Comparison of ENCODE assay signal across 8 cellular contexts in the genomic region with DNA sequence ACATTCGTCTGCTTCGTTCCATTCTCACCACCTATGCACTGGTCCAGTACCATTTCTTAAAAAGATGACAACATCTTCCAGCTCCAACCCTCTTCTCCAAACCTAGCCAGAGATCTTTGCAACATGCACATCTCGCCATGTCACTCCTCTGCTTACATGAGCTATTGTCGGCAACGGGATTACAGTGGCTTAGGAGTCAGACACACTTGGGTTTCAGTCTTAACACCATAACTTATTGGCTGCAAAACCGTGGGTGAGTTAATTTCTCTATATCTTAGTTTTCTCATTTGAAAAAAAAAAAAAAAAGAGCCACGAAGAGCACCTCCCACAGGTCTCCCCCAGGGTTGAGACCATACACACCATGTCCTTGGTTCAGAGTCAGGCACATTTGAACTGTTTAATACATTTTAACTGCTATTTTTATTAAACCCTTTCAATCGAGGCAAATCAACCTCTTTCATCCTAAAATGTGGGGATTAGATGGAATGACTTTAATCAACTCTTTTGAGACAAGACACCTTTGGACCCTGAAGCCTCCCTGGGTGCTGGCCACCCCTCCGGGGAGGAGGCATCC. TPM values are rescaled to one million over a fixed set of nuclear protein-coding genes. Genes with fewer than 3 reads are reported as not detected.
DNase-seq lines count a peak whose midpoint lies in the region; ATAC-seq and TF ChIP-seq lines count a peak whose summit lies in the region.

No MANE protein-coding gene starts in this region.

- TF ChIP-seq CTCF in WERI-Rb-1 (IDR thresholded peaks at IDR 0.05; ENCODE audit: low read depth, low read length): no peak

- no peak overlapping the region for H3K27ac Mint-ChIP-seq in stimulated activated memory B cell treated with anti-CD40 and anti-IgM and Interleukin-4, amounts not matched to agents 10 μg/mL and 1 μg/mL and 100 μg/mL, for 72 hours

- peaks cover 10% of the 10 kb centered on the region for H3K4me1 Mint-ChIP-seq in stimulated activated memory B cell treated with anti-CD40 and anti-IgM and Interleukin-4, amounts not matched to agents 10 μg/mL and 1 μg/mL and 100 μg/mL, for 72 hours

- no peaks in the 10 kb centered on the region for H3K4me1 ChIP-seq in right cardiac atrium (ENCODE audit: control insufficient read depth, insufficient read depth, low read length)

- H3K27ac ChIP-seq in WERI-Rb-1 (no peak overlapping the region), right cardiac atrium (ENCODE audit: low read length) (no peak overlapping the region)

- intact Hi-C loops in right cardiac atrium (cut with DNase I): no loop called here
- intact Hi-C loops in posterior cingulate gyrus (cut with DNase I): no loop called here

- ATAC-seq in right cardiac atrium (no peak), HG02763 (IDR thresholded peaks at IDR 0.05; ENCODE audit: unreplicated experiment) (no peak)
- ATAC-seq in stimulated activated memory B cell treated with anti-CD40 and anti-IgM and Interleukin-4, amounts not matched to agents 10 μg/mL and 1 μg/mL and 100 μg/mL, for 72 hours: no peak

- H3K9me3 Mint-ChIP-seq in stimulated activated memory B cell treated with anti-CD40 and anti-IgM and Interleukin-4, amounts not matched to agents 10 μg/mL and 1 μg/mL and 100 μg/mL, for 72 hours: no peaks in the 10 kb centered on the region

- H3K4me3 Mint-ChIP-seq in stimulated activated memory B cell treated with anti-CD40 and anti-IgM and Interleukin-4, amounts not matched to agents 10 μg/mL and 1 μg/mL and 100 μg/mL, for 72 hours: peak overlapping the region; percentile 43

- DNase-seq in DMS53 (lab: John Stamatoyannopoulos, UW): peak; percentile 27
- no peak for DNase-seq in DMS53 treated with DMSO at 0.1 percent for 48 hours (lab: John Stamatoyannopoulos, UW; ENCODE audit: unreplicated experiment)
- peak; percentile 25 for DNase-seq in WERI-Rb-1
- no peak for DNase-seq in right cardiac atrium
- no peak for DNase-seq in NCI-H2227 treated with DMSO at 0.1 percent for 48 hours (lab: John Stamatoyannopoulos, UW)
- DNase-seq in posterior cingulate gyrus: no peak

- H3K36me3 Mint-ChIP-seq in stimulated activated memory B cell treated with anti-CD40 and anti-IgM and Interleukin-4, amounts not matched to agents 10 μg/mL and 1 μg/mL and 100 μg/mL, for 72 hours: no peaks in the 10 kb centered on the region

- H3K27me3 Mint-ChIP-seq in stimulated activated memory B cell treated with anti-CD40 and anti-IgM and Interleukin-4, amounts not matched to agents 10 μg/mL and 1 μg/mL and 100 μg/mL, for 72 hours: peaks cover 64% of the 10 kb centered on the region

- H3K4me3 ChIP-seq in WERI-Rb-1 (ENCODE audit: low read depth, low read length) (peak overlapping the region; percentile 47), right cardiac atrium (ENCODE audit: low read length) (peak overlapping the region; percentile 56)

- H3K27me3 ChIP-seq in WERI-Rb-1 (ENCODE audit: insufficient read depth, low read depth, severe bottlenecking) (no peaks in the 10 kb centered on the region), right cardiac atrium (ENCODE audit: control insufficient read depth, insufficient read depth) (no peaks in the 10 kb centered on the region)

- H3K36me3 ChIP-seq in WERI-Rb-1: no peaks in the 10 kb centered on the region

- H3K9me3 ChIP-seq in WERI-Rb-1 (ENCODE audit: severe bottlenecking): no peaks in the 10 kb centered on the region
- H3K9me3 ChIP-seq in right cardiac atrium (ENCODE audit: control insufficient read depth, low read length): no peaks in the 10 kb centered on the region

- 57% methylated on average over 9 of the region's 9 CpGs for WGBS in right cardiac atrium

RNA-seq across cellular contexts. Expression of gene ANKRD29, which starts 0.9 kb away (rescaled TPM):
- total RNA-seq in right cardiac atrium: 1 to 10 TPM; 3.1 to 3.9 (median 3.4) TPM
- polyA plus RNA-seq in right cardiac atrium: 3.2 TPM

RNA-seq across cellular contexts. Expression of gene LAMA3, which starts 27.4 kb away (rescaled TPM):
- total RNA-seq in right cardiac atrium: 1 to 10 TPM; 3.6 to 5.4 (median 4.5) TPM
- 1.7 TPM for polyA plus RNA-seq in right cardiac atrium

Comparison
In these comparisons a context has a peak if more than half of its experiments do, and no peak if none do; other contexts are left out.
1. DNase-seq: peak in DMS53 (single experiment) and WERI-Rb-1 (single experiment); none in DMS53 treated with DMSO at 0.1 percent for 48 hours (single experiment), right cardiac atrium (0 of 3), NCI-H2227 treated with DMSO at 0.1 percent for 48 hours (single experiment) and posterior cingulate gyrus (0 of 10).